Comparison of ENCODE assay signal across 17 cellular contexts in the genomic region with DNA sequence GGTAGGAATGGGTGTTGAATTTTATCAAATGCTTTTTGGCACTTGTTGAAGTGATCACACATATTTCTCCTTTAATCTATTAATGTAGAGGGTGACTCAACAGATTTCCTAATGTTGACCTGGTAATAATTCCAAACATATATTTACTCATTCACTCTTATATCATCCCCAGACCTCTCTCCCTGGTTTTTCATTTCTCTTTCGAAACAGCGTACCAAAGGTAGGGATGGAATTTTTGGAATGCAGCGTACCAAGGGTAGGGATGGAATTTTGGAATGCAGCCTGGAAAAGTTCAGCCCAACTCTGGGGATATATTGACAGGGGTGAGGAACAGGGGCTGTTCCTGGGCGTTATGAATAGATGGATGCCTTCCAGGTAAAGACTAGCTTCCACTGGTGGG. TPM values are rescaled to one million over a fixed set of nuclear protein-coding genes. Genes with fewer than 3 reads are reported as not detected.
DNase-seq lines count a peak whose midpoint lies in the region; ATAC-seq and TF ChIP-seq lines count a peak whose summit lies in the region.
"Had no signal": no experiment of that assay in that cellular context is flagged by ENCODE, and none has a peak within 500 bp of the region (broad histone marks: within the 10 kb centered on the region; RNA-seq: fewer than 3 reads in every experiment).

No MANE protein-coding gene starts in this region.

- CTCF ChIA-PET in activated naive CD4-positive, alpha-beta T cell treated with anti-CD3 and anti-CD28 coated beads, Interleukin-2, amount 10 ng/mL, durations not matched to agents 7 days and 5 days (lab: Charles Lee), result interaction anchor here (1.4 kb wide), 2 partner anchors 20 to 81 kb away, joined by 4 to 7 read pairs; no protein-coding TSS in a partner anchor

- no peaks in the 10 kb centered on the region for H3K9me3 Mint-ChIP-seq in activated naive CD4-positive, alpha-beta T cell treated with anti-CD3 and anti-CD28 coated beads, Interleukin-2, amount 10 ng/mL, durations not matched to agents 7 days and 5 days

- intact Hi-C loops in left ventricle myocardium superior (cut with micrococcal nuclease) (no loop called here), prostate gland (cut with DNase I) (no loop called here)

- H3K36me3 Mint-ChIP-seq in activated naive CD4-positive, alpha-beta T cell treated with anti-CD3 and anti-CD28 coated beads, Interleukin-2, amount 10 ng/mL, durations not matched to agents 7 days and 5 days, result peaks cover 66% of the 10 kb centered on the region

- TF ChIP-seq POLR2A in prostate gland (IDR thresholded peaks at IDR 0.05), result no peak

- H3K36me3 ChIP-seq in right atrium auricular region (no peaks in the 10 kb centered on the region), prostate gland (no peaks in the 10 kb centered on the region)
- H3K36me3 ChIP-seq: colonic mucosa had no signal

- H3K4me3 ChIP-seq in right atrium auricular region, result no peak overlapping the region
- H3K4me3 ChIP-seq in prostate gland, result no peak overlapping the region
- H3K4me3 ChIP-seq: colonic mucosa, esophagus squamous epithelium had no signal

- H3K27me3 ChIP-seq in right atrium auricular region (no peaks in the 10 kb centered on the region), prostate gland (replicated peaks; ENCODE audit: insufficient read depth) (no peaks in the 10 kb centered on the region)
- H3K27me3 ChIP-seq: colonic mucosa, esophagus squamous epithelium had no signal

- H3K4me1 ChIP-seq in right atrium auricular region, result peaks cover 0 to 8% of the 10 kb centered on the region in 2 donors
- H3K4me1 ChIP-seq in prostate gland (replicated peaks), result no peaks in the 10 kb centered on the region
- H3K4me1 ChIP-seq: colonic mucosa had no signal

- H3K27me3 Mint-ChIP-seq in activated naive CD4-positive, alpha-beta T cell treated with anti-CD3 and anti-CD28 coated beads, Interleukin-2, amount 10 ng/mL, durations not matched to agents 7 days and 5 days, result no peaks in the 10 kb centered on the region
- H3K27me3 Mint-ChIP-seq: activated naive CD8-positive, alpha-beta T cell treated with anti-CD3 and anti-CD28 coated beads for 36 hours; memory B cell had no signal

- TF ChIP-seq CTCF in right atrium auricular region (IDR thresholded peaks at IDR 0.05), result no peak
- no peak for TF ChIP-seq CTCF in prostate gland (IDR thresholded peaks at IDR 0.05)

- DNase-seq in left ventricle myocardium superior (no peak), right atrium auricular region (ENCODE audit: low spot score) (no peak), amniotic epithelial cell (ENCODE audit: low read depth) (peak; percentile 70), iris pigment epithelial cell (ENCODE audit: low read depth) (peak; percentile 36), prostate gland (ENCODE audit: low spot score) (no peak)
- no peak for DNase-seq in activated naive CD4-positive, alpha-beta T cell treated with anti-CD3 and anti-CD28 coated beads, Interleukin-2, amount 10 ng/mL, durations not matched to agents 7 days and 5 days
- DNase-seq: activated CD4-positive, CD25-positive, alpha-beta regulatory T cell; activated naive CD8-positive, alpha-beta T cell treated with anti-CD3 and anti-CD28 coated beads for 36 hours; Calu3; colonic mucosa; esophagus squamous epithelium; NCI-H1092 treated with DMSO at 0.1 percent for 48 hours; NCI-H2227 treated with DMSO at 0.1 percent for 48 hours; stimulated activated CD4-positive, alpha-beta T cell treated with anti-CD3 and anti-CD28 coated beads, Interleukin-12 subunit alpha, Interleukin-12 subunit beta, amount 100 ng/mL, for 4 hours had no signal

- ATAC-seq in left ventricle myocardium superior (peak; percentile 32), HG03460 (IDR thresholded peaks at IDR 0.05; ENCODE audit: unreplicated experiment) (no peak), HG02678 (IDR thresholded peaks at IDR 0.05; ENCODE audit: unreplicated experiment) (no peak)

- H3K4me1 Mint-ChIP-seq in activated naive CD4-positive, alpha-beta T cell treated with anti-CD3 and anti-CD28 coated beads, Interleukin-2, amount 10 ng/mL, durations not matched to agents 7 days and 5 days, result peaks cover 54% of the 10 kb centered on the region
- H3K4me1 Mint-ChIP-seq: memory B cell had no signal

- no peak overlapping the region for H3K27ac Mint-ChIP-seq in activated naive CD4-positive, alpha-beta T cell treated with anti-CD3 and anti-CD28 coated beads, Interleukin-2, amount 10 ng/mL, durations not matched to agents 7 days and 5 days
- H3K27ac Mint-ChIP-seq: activated naive CD8-positive, alpha-beta T cell treated with anti-CD3 and anti-CD28 coated beads for 36 hours; memory B cell had no signal

- no peak overlapping the region for H3K27ac ChIP-seq in right atrium auricular region
- no peak overlapping the region for H3K27ac ChIP-seq in prostate gland
- H3K27ac ChIP-seq: colonic mucosa, esophagus squamous epithelium had no signal

- H3K9me3 ChIP-seq in right atrium auricular region (no peaks in the 10 kb centered on the region), prostate gland (no peaks in the 10 kb centered on the region)
- H3K9me3 ChIP-seq: colonic mucosa had no signal

- 39% methylated on average over 4 of the region's 4 CpGs for WGBS in prostate gland

- no peak overlapping the region for H3K4me3 Mint-ChIP-seq in activated naive CD4-positive, alpha-beta T cell treated with anti-CD3 and anti-CD28 coated beads, Interleukin-2, amount 10 ng/mL, durations not matched to agents 7 days and 5 days
- H3K4me3 Mint-ChIP-seq: activated naive CD8-positive, alpha-beta T cell treated with anti-CD3 and anti-CD28 coated beads for 36 hours; memory B cell had no signal

RNA-seq across cellular contexts. Expression of a gene that starts 7.3 kb away (rescaled TPM):
- total RNA-seq in left ventricle myocardium superior (3.2 TPM), right atrium auricular region (under 1 TPM; 0.12 to 0.44 TPM), prostate gland (1 to 10 TPM; 1.8 to 2.5 TPM)

RNA-seq across cellular contexts. Expression of a gene that starts 25.0 kb away (rescaled TPM):
- total RNA-seq in left ventricle myocardium superior, result 4.2 TPM
- total RNA-seq in right atrium auricular region, result 1 to 10 TPM; 4.6 to 5.3 TPM
- total RNA-seq in prostate gland, result under 1 TPM in 1 of 2 donors, not detected in 1; 0.62 TPM
- total RNA-seq: activated naive CD8-positive, alpha-beta T cell treated with anti-CD3 and anti-CD28 coated beads for 36 hours; Calu3; esophagus squamous epithelium had no signal

RNA-seq across cellular contexts. Expression of a gene that starts 27.8 kb away (rescaled TPM):
- total RNA-seq in left ventricle myocardium superior, result 15.2 TPM
- 1 to 10 TPM; 1.6 to 3.6 TPM for total RNA-seq in right atrium auricular region
- total RNA-seq in prostate gland, result 1 to 10 TPM in 1 of 2 donors, under 1 TPM in 1; 0.87 to 1.1 TPM
- total RNA-seq: activated naive CD8-positive, alpha-beta T cell treated with anti-CD3 and anti-CD28 coated beads for 36 hours had no signal

RNA-seq across cellular contexts. Expression of a gene that starts 41.1 kb away (rescaled TPM):
- total RNA-seq in left ventricle myocardium superior, result 54.4 TPM
- total RNA-seq in right atrium auricular region, result 10 to 100 TPM; 36.8 to 36.9 TPM
- total RNA-seq in prostate gland, result 10 to 100 TPM; 56.0 to 88.0 TPM

Comparison
In these comparisons a context has a peak if more than half of its experiments do, and no peak if none do; other contexts are left out.
1. DNase-seq: peak in amniotic epithelial cell (single experiment) and iris pigment epithelial cell (single experiment); none in left ventricle myocardium superior (single experiment), right atrium auricular region (single experiment), prostate gland (single experiment) and activated naive CD4-positive, alpha-beta T cell treated with anti-CD3 and anti-CD28 coated beads, Interleukin-2, amount 10 ng/mL, durations not matched to agents 7 days and 5 days (single experiment).